In genomic region chr14:94173471-94173884, GRCh38 we compare ENCODE assay signal across 8 cellular contexts. TPM values are rescaled to one million over a fixed set of nuclear protein-coding genes. Genes with fewer than 3 reads are reported as not detected.
DNase-seq lines count a peak whose midpoint lies in the region; ATAC-seq and TF ChIP-seq lines count a peak whose summit lies in the region.

No MANE protein-coding gene starts in this region.

- peak overlapping the region; percentile 61 for H3K9ac ChIP-seq in NT2/D1 (ENCODE audit: insufficient read length, low read depth)

- ATAC-seq in GM18517 (IDR thresholded peaks at IDR 0.05; ENCODE audit: unreplicated experiment) (peak; percentile 12), natural killer cell (no peak), HG02623 (IDR thresholded peaks at IDR 0.05; ENCODE audit: unreplicated experiment) (no peak), HG02852 (IDR thresholded peaks at IDR 0.05; ENCODE audit: unreplicated experiment) (no peak), HG02610 (IDR thresholded peaks at IDR 0.05; ENCODE audit: unreplicated experiment) (no peak)

- TF ChIP-seq CTCF in dorsolateral prefrontal cortex (IDR thresholded peaks at IDR 0.05 in 54 of 56, conservative IDR thresholded peaks at IDR 0.05 in 2 of 56; ENCODE audit: low read depth in 1 of 56, partially characterized antibody in 56 of 56) (no peak), natural killer cell (IDR thresholded peaks at IDR 0.05) (no peak)

- intact Hi-C loops in dorsolateral prefrontal cortex (cut with DNase I) (loop anchor here (5.0 to 10.0 kb wide), 2 partner anchors 41 to 239 kb away; no protein-coding TSS in a partner anchor), natural killer cell (cut with micrococcal nuclease) (no loop called here)

- peaks cover 19 to 20% of the 10 kb centered on the region in 2 donors for H3K4me1 Mint-ChIP-seq in natural killer cell

- no peaks in the 10 kb centered on the region for H3K4me1 ChIP-seq in NT2/D1 (ENCODE audit: insufficient read depth, insufficient read length)

- peak overlapping the region in 1 of 2 donors; percentile 62 for H3K27ac Mint-ChIP-seq in natural killer cell

- no peaks in the 10 kb centered on the region for H3K36me3 ChIP-seq in NT2/D1 (ENCODE audit: insufficient read depth, insufficient read length, low read length)

- no peaks in the 10 kb centered on the region for H3K9me3 Mint-ChIP-seq in natural killer cell

- H3K27ac ChIP-seq in dorsolateral prefrontal cortex: peak overlapping the region in 42 of 59 donors; percentile 3 to 84 (median 64)

- H3K9me3 ChIP-seq in NT2/D1 (ENCODE audit: insufficient read depth, low read length): peaks cover 5% of the 10 kb centered on the region; the same call in 1 of the 2 replicates

- H3K4me3 ChIP-seq in NT2/D1 (ENCODE audit: insufficient read length, low read depth): peak overlapping the region; percentile 46
- peak overlapping the region; percentile 29 to 93 (median 80) for H3K4me3 ChIP-seq in dorsolateral prefrontal cortex

- H3K27me3 ChIP-seq in NT2/D1 (ENCODE audit: insufficient read depth, insufficient read length) (peaks cover 21% of the 10 kb centered on the region), dorsolateral prefrontal cortex (peaks cover 0 to 7% (median 0%) of the 10 kb centered on the region in 45 donors)

- no peaks in the 10 kb centered on the region for H3K36me3 Mint-ChIP-seq in natural killer cell

- peaks cover 27 to 42% of the 10 kb centered on the region in 2 donors for H3K27me3 Mint-ChIP-seq in natural killer cell (ENCODE audit: low read depth in 2 of 2)

- DNase-seq in NT2/D1 (ENCODE audit: low read depth, low spot score) (no peak), dorsolateral prefrontal cortex (peak in 1 of 10 donors; percentile 33), natural killer cell (no peak), SHP77 treated with DMSO at 0.1 percent for 48 hours (lab: John Stamatoyannopoulos, UW) (no peak)

- H3K4me3 Mint-ChIP-seq in natural killer cell: peak overlapping the region; percentile 88

RNA-seq across cellular contexts. Expression of gene PPP4R4, which starts 0.6 kb away (rescaled TPM):
- total RNA-seq in dorsolateral prefrontal cortex (10 to 100 TPM in 119 of 120 experiments, 1 to 10 TPM in 1; 9.9 to 65.6 (median 28.7) TPM), natural killer cell (under 1 TPM in 2 of 3 donors, not detected in 1; 0.52 to 0.58 TPM)

RNA-seq across cellular contexts. Expression of gene IFI27L2, which starts 44.1 kb away (rescaled TPM):
- total RNA-seq in dorsolateral prefrontal cortex (100 to 1,000 TPM in 1 of 120 experiments, 10 to 100 TPM in 119; 39.5 to 131 (median 61.8) TPM), natural killer cell (10 to 100 TPM; 36.3 to 55.1 (median 39.8) TPM)

Comparison
In these comparisons a context has a peak if more than half of its experiments do, and no peak if none do; other contexts are left out.
1. RNA of gene PPP4R4, which starts 0.6 kb away (total RNA-seq): 9.9 to 65.6 TPM in dorsolateral prefrontal cortex; 0.52 to 0.58 TPM in natural killer cell; every median in the first group is over 4 times any median in the second.